Comparison of ENCODE assay signal across 8 cellular contexts in the genomic region with DNA sequence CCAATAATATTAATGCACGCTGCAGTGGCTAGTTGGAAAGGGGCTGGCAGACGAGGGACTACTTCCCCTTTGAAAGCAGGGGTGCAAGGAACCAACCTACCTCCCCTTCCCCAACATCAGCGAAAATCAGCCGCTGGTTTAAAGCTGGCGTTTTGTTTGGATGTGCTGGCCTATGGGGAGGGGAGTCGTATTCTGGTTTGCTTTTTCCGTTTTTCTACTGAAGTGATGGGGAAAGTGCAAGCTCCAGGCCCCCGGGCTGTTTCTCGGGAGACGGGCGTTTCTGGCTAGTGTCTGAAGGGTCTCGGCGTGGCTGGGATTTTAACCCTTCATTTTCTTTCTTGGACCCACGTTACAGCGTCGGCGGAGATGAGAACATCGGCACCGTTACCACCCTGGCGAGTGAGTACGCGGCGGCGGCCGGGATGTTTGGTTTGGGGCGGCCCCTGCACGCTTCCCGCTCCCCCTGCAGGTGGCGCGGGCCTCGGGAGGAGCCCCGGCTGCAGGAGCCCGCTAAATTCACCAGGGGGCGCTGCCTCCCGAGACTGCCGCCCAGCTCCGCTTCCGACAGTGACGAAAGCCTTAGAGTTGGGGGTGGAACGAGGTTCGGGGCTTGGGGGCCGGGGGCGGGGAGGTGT.
DNase-seq lines count a peak whose midpoint lies in the region; ATAC-seq and TF ChIP-seq lines count a peak whose summit lies in the region.

No MANE protein-coding gene starts in this region.

- no peaks in the 10 kb centered on the region for H3K27me3 ChIP-seq in left ventricle myocardium inferior (ENCODE audit: low read depth)
- no peaks in the 10 kb centered on the region for H3K27me3 ChIP-seq in prostate gland (replicated peaks; ENCODE audit: insufficient read depth)

- peaks cover 8% of the 10 kb centered on the region for H3K36me3 Mint-ChIP-seq in T-helper 1 cell treated with Interleukin-12 subunit alpha and Interleukin-12 subunit beta and Interleukin-4 antibody, amounts not matched to agents 30 μg/mL and 1 μg/mL, for 36 hours (ENCODE audit: low read depth)

- H3K4me3 Mint-ChIP-seq in T-helper 1 cell treated with Interleukin-12 subunit alpha and Interleukin-12 subunit beta and Interleukin-4 antibody, amounts not matched to agents 30 μg/mL and 1 μg/mL, for 36 hours = peak overlapping the region; percentile 84

- H3K4me3 ChIP-seq in GM12875 (ENCODE audit: low read depth, low read length) = peak overlapping the region; percentile 45
- peak overlapping the region; percentile 80 for H3K4me3 ChIP-seq in left ventricle myocardium inferior
- H3K4me3 ChIP-seq in prostate gland = peak overlapping the region; percentile 48 to 51

- peaks cover 4% of the 10 kb centered on the region for H3K9me3 Mint-ChIP-seq in T-helper 1 cell treated with Interleukin-12 subunit alpha and Interleukin-12 subunit beta and Interleukin-4 antibody, amounts not matched to agents 30 μg/mL and 1 μg/mL, for 36 hours

- H3K27ac ChIP-seq in left ventricle myocardium inferior (replicated peaks) = peak overlapping the region; percentile 73
- H3K27ac ChIP-seq in prostate gland = peak overlapping the region; percentile 76 to 82

- intact Hi-C loops in left ventricle myocardium inferior (cut with micrococcal nuclease) (no loop called here), prostate gland (cut with DNase I) (loop anchor here (2.0 to 10.0 kb wide), 3 partner anchors 188 to 328 kb away; partner anchors contain the start of gene WDR43)

- peak overlapping the region; percentile 58 for H3K27ac Mint-ChIP-seq in T-helper 1 cell treated with Interleukin-12 subunit alpha and Interleukin-12 subunit beta and Interleukin-4 antibody, amounts not matched to agents 30 μg/mL and 1 μg/mL, for 36 hours

- H3K4me1 Mint-ChIP-seq in T-helper 1 cell treated with Interleukin-12 subunit alpha and Interleukin-12 subunit beta and Interleukin-4 antibody, amounts not matched to agents 30 μg/mL and 1 μg/mL, for 36 hours (ENCODE audit: low read depth) = peaks cover 14% of the 10 kb centered on the region

- WGBS in prostate gland = under 1% methylated on average over 43 of the region's 43 CpGs

- peaks cover 23% of the 10 kb centered on the region for H3K27me3 Mint-ChIP-seq in T-helper 1 cell treated with Interleukin-12 subunit alpha and Interleukin-12 subunit beta and Interleukin-4 antibody, amounts not matched to agents 30 μg/mL and 1 μg/mL, for 36 hours (ENCODE audit: low read depth)

- TF ChIP-seq CTCF in GM12875 (IDR thresholded peaks at IDR 0.05; ENCODE audit: borderline replicate concordance, insufficient read depth, low read depth, low read length) = peak; percentile 100
- peak; percentile 100 for TF ChIP-seq CTCF in left ventricle myocardium inferior (IDR thresholded peaks at IDR 0.05; ENCODE audit: borderline replicate concordance)
- TF ChIP-seq CTCF in prostate gland (IDR thresholded peaks at IDR 0.05) = peak; percentile 99 to 100 (median 100)

- DNase-seq in NCI-H146 (lab: John Stamatoyannopoulos, UW) (peak; percentile 83), amygdala (lab: John Stamatoyannopoulos, UW) (peak in 55 of 56 donors; percentile 22 to 88 (median 72)), left ventricle myocardium inferior (peak; percentile 85), prostate gland (ENCODE audit: low spot score) (peak; percentile 78), ureter (ENCODE audit: low spot score) (peak; percentile 91)

- ATAC-seq in HG02852 (IDR thresholded peaks at IDR 0.05; ENCODE audit: unreplicated experiment) = peak; percentile 97

- peaks cover 4% of the 10 kb centered on the region for H3K9me3 ChIP-seq in left ventricle myocardium inferior (replicated peaks)
- no peaks in the 10 kb centered on the region for H3K9me3 ChIP-seq in prostate gland

- H3K4me1 ChIP-seq in left ventricle myocardium inferior (peaks cover 10% of the 10 kb centered on the region), prostate gland (replicated peaks) (no peaks in the 10 kb centered on the region)

- no peak for TF ChIP-seq POLR2A in prostate gland (IDR thresholded peaks at IDR 0.05)

- H3K36me3 ChIP-seq in left ventricle myocardium inferior = no peaks in the 10 kb centered on the region
- no peaks in the 10 kb centered on the region for H3K36me3 ChIP-seq in prostate gland

Comparison
In these comparisons a context has a peak if more than half of its experiments do, and no peak if none do; other contexts are left out.
1. Peak in every context shown above with its lines: DNase-seq, ATAC-seq, H3K4me3 ChIP-seq and H3K27ac ChIP-seq.